Comparison of ENCODE assay signal across 24 cellular contexts in the genomic region with DNA sequence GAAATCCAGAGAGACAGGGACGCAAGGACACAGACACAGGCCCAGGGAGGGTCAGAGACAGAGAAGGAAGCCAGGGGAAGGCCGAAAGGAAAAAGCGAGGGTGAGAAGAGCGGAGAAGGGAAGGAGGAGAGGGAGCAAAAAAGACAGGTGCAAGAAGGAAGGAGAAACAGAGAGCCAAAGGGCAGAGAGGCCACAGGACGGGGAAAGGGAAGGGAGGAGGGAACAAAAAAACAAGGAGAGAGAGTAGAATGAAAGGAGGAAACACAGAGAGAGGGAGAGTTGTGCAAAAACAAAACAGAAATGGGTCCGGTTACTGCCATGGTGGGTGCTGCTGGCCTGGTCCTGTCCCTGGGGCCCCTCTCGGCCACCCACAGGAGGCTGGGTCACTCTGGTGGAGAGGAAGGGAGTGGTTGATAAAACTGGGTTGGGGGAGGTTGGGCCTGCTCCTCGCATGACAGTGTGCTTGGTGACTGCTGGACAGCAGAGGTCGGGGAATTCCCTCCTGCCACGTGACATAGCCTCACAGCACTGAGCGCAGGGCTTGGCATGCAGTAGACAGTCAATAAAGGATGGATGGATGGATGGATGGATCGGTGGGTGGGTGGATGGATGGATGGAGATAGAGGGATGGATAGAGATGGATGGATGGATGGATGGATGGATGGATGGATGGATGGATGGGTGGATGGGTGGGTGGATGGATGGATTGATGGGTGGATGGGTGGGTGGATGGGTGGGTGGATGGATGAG.
A peak's percentile ranks its signal among the peaks of the same experiment; 100 is the strongest.
DNase-seq lines count a peak whose midpoint lies in the region; ATAC-seq and TF ChIP-seq lines count a peak whose summit lies in the region.
"Had no signal": no experiment of that assay in that cellular context is flagged by ENCODE, and none has a peak within 500 bp of the region (broad histone marks: within the 10 kb centered on the region; RNA-seq: fewer than 3 reads in every experiment).

No MANE protein-coding gene starts in this region.

- no peaks in the 10 kb centered on the region for H3K79me1 ChIP-seq in neuronal stem cell (ENCODE audit: low read depth, low read length)

- ATAC-seq in HG02973 (IDR thresholded peaks at IDR 0.05; ENCODE audit: unreplicated experiment) (no peak), left cardiac atrium (no peak)
- ATAC-seq: natural killer cell treated with Interleukin-12 subunit alpha and Interleukin-12 subunit beta and Interleukin-15 and Interleukin-18, amount 100 ng/mL, for 72 hours; right cardiac atrium; stimulated activated naive B cell treated with anti-CD40 and anti-IgM and Interleukin-4, amounts not matched to agents 10 μg/mL and 1 μg/mL and 100 μg/mL, for 72 hours had no signal

- H3K36me3 ChIP-seq in brain microvascular endothelial cell (replicated peaks) (no peaks in the 10 kb centered on the region), neuronal stem cell (replicated peaks in 1 of 2; ENCODE audit: control insufficient read depth in 2 of 2, insufficient read depth in 2 of 2, low read length in 2 of 2) (no peaks in the 10 kb centered on the region), tibial artery (peaks cover 0 to 3% (median 0%) of the 10 kb centered on the region in 3 donors)
- H3K36me3 ChIP-seq: thoracic aorta, WERI-Rb-1 had no signal

- no peak overlapping the region for H4K91ac ChIP-seq in neuronal stem cell (ENCODE audit: low read depth, low read length, poor library complexity)

- H3K18ac ChIP-seq in neuronal stem cell (ENCODE audit: low read length), result no peak overlapping the region

- TF ChIP-seq CTCF in brain microvascular endothelial cell (IDR thresholded peaks at IDR 0.05; ENCODE audit: low read depth, low read length, missing control alignments) (no peak), tibial artery (IDR thresholded peaks at IDR 0.05) (no peak)

- H2BK120ac ChIP-seq in neuronal stem cell (ENCODE audit: low read depth, low read length), result no peak overlapping the region

- no peak overlapping the region for H4K8ac ChIP-seq in neuronal stem cell (ENCODE audit: low read depth, low read length)

- no peak overlapping the region for H2BK5ac ChIP-seq in neuronal stem cell (ENCODE audit: low read length)

- no peak overlapping the region for H3K14ac ChIP-seq in neuronal stem cell (ENCODE audit: low read length)

- H2BK12ac ChIP-seq in neuronal stem cell (ENCODE audit: low read length), result no peak overlapping the region

- in situ Hi-C loops in brain microvascular endothelial cell (cut with HindIII; ENCODE audit: low pct_ligation_motif_present, low sequenced_read_pairs), result no loop called here

- peaks cover 3 to 12% of the 10 kb centered on the region in 2 donors for H3K4me1 ChIP-seq in neuronal stem cell (ENCODE audit: control insufficient read depth in 2 of 2, insufficient read depth in 1 of 2, low read depth in 1 of 2, low read length in 2 of 2)
- no peaks in the 10 kb centered on the region for H3K4me1 ChIP-seq in tibial artery

- H3K9me3 ChIP-seq in neuronal stem cell (replicated peaks in 1 of 2; ENCODE audit: control insufficient read depth in 2 of 2, insufficient read depth in 1 of 2, low read depth in 1 of 2, low read length in 2 of 2) (no peaks in the 10 kb centered on the region), tibial artery (no peaks in the 10 kb centered on the region)
- H3K9me3 ChIP-seq: thoracic aorta had no signal

- H3K27me3 ChIP-seq in brain microvascular endothelial cell (replicated peaks), result no peaks in the 10 kb centered on the region
- peaks cover 0 to 10% (median 2%) of the 10 kb centered on the region in 3 experiments for H3K27me3 ChIP-seq in neuronal stem cell (ENCODE audit: control insufficient read depth in 3 of 3, insufficient read depth in 3 of 3, low read depth in 1 of 3, low read length in 3 of 3)
- peaks cover 0 to 48% of the 10 kb centered on the region in 2 donors for H3K27me3 ChIP-seq in tibial artery
- H3K27me3 ChIP-seq: hepatocyte had no signal

- no peak overlapping the region for H3K4me3 ChIP-seq in brain microvascular endothelial cell (ENCODE audit: low read depth, low read length)
- no peak overlapping the region for H3K4me3 ChIP-seq in neuronal stem cell (ENCODE audit: low read length in 2 of 2)
- no peak overlapping the region for H3K4me3 ChIP-seq in tibial artery
- H3K4me3 ChIP-seq: hepatocyte, thoracic aorta had no signal

- no peak overlapping the region for H3K4me2 ChIP-seq in neuronal stem cell (ENCODE audit: insufficient read depth, low read length, poor library complexity, severe bottlenecking)
- H3K4me2 ChIP-seq: hepatocyte had no signal

- H3K4ac ChIP-seq in neuronal stem cell (ENCODE audit: low read length), result no peak overlapping the region

- DNase-seq in EH (ENCODE audit: low read depth) (peak; percentile 29), M059J (ENCODE audit: low read depth) (peak; percentile 41), brain microvascular endothelial cell (peak; percentile 35), neuronal stem cell (ENCODE audit: low spot score) (no peak), left cardiac atrium (no peak), tibial artery (no peak)
- DNase-seq: CD4-positive, CD25-positive, alpha-beta regulatory T cell; effector CD8-positive, alpha-beta T cell; erythroblast; foreskin fibroblast; immature natural killer cell; Karpas-422; NCI-H1694; NCI-H69; right cardiac atrium; stimulated activated CD4-positive, alpha-beta T cell treated with anti-CD3 and anti-CD28 coated beads, Interleukin-12 subunit alpha, Interleukin-12 subunit beta, amount 100 ng/mL, for 4 hours; stimulated activated CD4-positive, alpha-beta T cell treated with anti-CD3 and anti-CD28 coated beads, Interleukin-4, amount 100 ng/mL, for 24 hours; stimulated activated naive B cell treated with anti-CD40 and anti-IgM and Interleukin-4, amounts not matched to agents 10 μg/mL and 1 μg/mL and 100 μg/mL, for 72 hours; WERI-Rb-1 had no signal

- H2AK5ac ChIP-seq in neuronal stem cell (ENCODE audit: low read depth, low read length), result no peak overlapping the region

- peak overlapping the region; percentile 63 for H2AFZ ChIP-seq in neuronal stem cell (ENCODE audit: low read length)
- H2AFZ ChIP-seq: hepatocyte, parathyroid adenoma had no signal

- no peak overlapping the region for H2BK15ac ChIP-seq in neuronal stem cell (ENCODE audit: low read length)

- peak overlapping the region; percentile 27 for H3K23ac ChIP-seq in neuronal stem cell (ENCODE audit: low read depth, low read length, poor library complexity)

- 100% methylated on average over 1 of the region's 12 CpGs; no CpG with 5 or more reads in 1 of the 2 donors for WGBS in neuronal stem cell (ENCODE audit: extremely low coverage in 2 of 2, insufficient read length in 2 of 2, insufficient replicate concordance in 1 of 2), 2 donors

- H3K9ac ChIP-seq in neuronal stem cell (ENCODE audit: low read depth, low read length, poor library complexity), result no peak overlapping the region
- H3K9ac ChIP-seq: parathyroid adenoma had no signal

- H3K27ac ChIP-seq in brain microvascular endothelial cell (no peak overlapping the region), neuronal stem cell (replicated peaks; ENCODE audit: low read length) (no peak overlapping the region), tibial artery (no peak overlapping the region)
- H3K27ac ChIP-seq: hepatocyte, parathyroid adenoma, thoracic aorta, WERI-Rb-1 had no signal

- intact Hi-C loops in left cardiac atrium (cut with DNase I), result no loop called here
- intact Hi-C loops in tibial artery (cut with DNase I; ENCODE audit: low total_unique reads), result no loop called here

Comparison
In these comparisons a context has a peak if more than half of its experiments do, and no peak if none do; other contexts are left out.
1. DNase-seq: peak in EH (single experiment), M059J (single experiment) and brain microvascular endothelial cell (single experiment); none in neuronal stem cell (single experiment), left cardiac atrium (single experiment) and tibial artery (0 of 2).